Comparison of ENCODE assay signal across 17 cellular contexts in genomic region chr12:3998968-3999792, GRCh38.
DNase-seq lines count a peak whose midpoint lies in the region; ATAC-seq and TF ChIP-seq lines count a peak whose summit lies in the region.
"Had no signal": no experiment of that assay in that cellular context is flagged by ENCODE, and none has a peak within 500 bp of the region (broad histone marks: within the 10 kb centered on the region; RNA-seq: fewer than 3 reads in every experiment).

No MANE protein-coding gene starts in this region.

- intact Hi-C loops in prostate gland (cut with DNase I), result loop anchor here (5.0 kb wide), 1 partner anchor 278 kb away; no protein-coding TSS in a partner anchor

- H3K27me3 ChIP-seq in kidney epithelial cell (ENCODE audit: control insufficient read depth, insufficient read depth, low read length) (peaks cover 3% of the 10 kb centered on the region), prostate gland (replicated peaks; ENCODE audit: insufficient read depth) (no peaks in the 10 kb centered on the region), MG63 (no peaks in the 10 kb centered on the region; the same call in 1 of the 2 replicates)

- H3K4me3 ChIP-seq in kidney epithelial cell (ENCODE audit: low read depth, low read length), result no peak overlapping the region
- no peak overlapping the region for H3K4me3 ChIP-seq in prostate gland
- no peak overlapping the region for H3K4me3 ChIP-seq in MG63
- H3K4me3 ChIP-seq: BLaER1 treated with 17β-estradiol and CSF1 and Interleukin-3, amounts not matched to agents 10 nM and 100 nM had no signal

- ATAC-seq in GM18873 (IDR thresholded peaks at IDR 0.05; ENCODE audit: low FRiP score, unreplicated experiment) (no peak), GM18870 (IDR thresholded peaks at IDR 0.05; ENCODE audit: unreplicated experiment) (no peak)
- ATAC-seq: natural killer cell had no signal

- DNase-seq in HT-29 (ENCODE audit: low spot score) (peak; percentile 57), T-helper 9 cell (peak; percentile 12), kidney epithelial cell (ENCODE audit: low read depth) (peak; percentile 54), prostate gland (ENCODE audit: low spot score) (peak; percentile 78), MG63 (no peak), NCI-H2196 treated with DMSO at 0.1 percent for 48 hours (lab: John Stamatoyannopoulos, UW; ENCODE audit: unreplicated experiment) (no peak)
- DNase-seq: activated CD4-positive, CD25-positive, alpha-beta regulatory T cell; activated T-cell treated with anti-CD3 and anti-CD28 coated beads for 4 hours; GF-D8; H7; natural killer cell; NCI-H187 treated with DMSO at 0.1 percent for 48 hours; SK-N-SH; stimulated activated naive CD8-positive, alpha-beta T cell treated with anti-CD3 and anti-CD28 coated beads, Interleukin-15, Interleukin-2, amounts not matched to agents 100 U/mL and 50 U/mL, for 24 hours had no signal

- H3K27ac ChIP-seq in prostate gland, result no peak overlapping the region
- H3K27ac ChIP-seq: BLaER1 treated with 17β-estradiol and CSF1 and Interleukin-3, amounts not matched to agents 10 nM and 100 nM had no signal

- H3K36me3 ChIP-seq in kidney epithelial cell (ENCODE audit: control insufficient read depth, insufficient read depth, low read length) (no peaks in the 10 kb centered on the region), prostate gland (no peaks in the 10 kb centered on the region), MG63 (no peaks in the 10 kb centered on the region)
- H3K36me3 ChIP-seq: BLaER1 treated with 17β-estradiol and CSF1 and Interleukin-3, amounts not matched to agents 10 nM and 100 nM had no signal

- TF ChIP-seq CTCF in kidney epithelial cell (IDR thresholded peaks at IDR 0.05; ENCODE audit: insufficient read depth, low read length, poor library complexity, severe bottlenecking), result no peak
- TF ChIP-seq CTCF in prostate gland (IDR thresholded peaks at IDR 0.05), result no peak

- no peak for TF ChIP-seq POLR2A in prostate gland (IDR thresholded peaks at IDR 0.05)

- 44% methylated on average over 7 of the region's 7 CpGs for whole genome bisulfite sequencing in prostate gland

- no peaks in the 10 kb centered on the region for H3K9me3 ChIP-seq in prostate gland
- H3K9me3 ChIP-seq in MG63, result no peaks in the 10 kb centered on the region
- H3K9me3 ChIP-seq: SK-N-SH had no signal

- no peaks in the 10 kb centered on the region for H3K4me1 ChIP-seq in prostate gland (replicated peaks)

Comparison
In these comparisons a context has a peak if more than half of its experiments do, and no peak if none do; other contexts are left out.
1. DNase-seq: peak in HT-29 (single experiment), T-helper 9 cell (single experiment), kidney epithelial cell (single experiment) and prostate gland (single experiment); none in MG63 (single experiment) and NCI-H2196 treated with DMSO at 0.1 percent for 48 hours (single experiment).